In the genomic region with DNA sequence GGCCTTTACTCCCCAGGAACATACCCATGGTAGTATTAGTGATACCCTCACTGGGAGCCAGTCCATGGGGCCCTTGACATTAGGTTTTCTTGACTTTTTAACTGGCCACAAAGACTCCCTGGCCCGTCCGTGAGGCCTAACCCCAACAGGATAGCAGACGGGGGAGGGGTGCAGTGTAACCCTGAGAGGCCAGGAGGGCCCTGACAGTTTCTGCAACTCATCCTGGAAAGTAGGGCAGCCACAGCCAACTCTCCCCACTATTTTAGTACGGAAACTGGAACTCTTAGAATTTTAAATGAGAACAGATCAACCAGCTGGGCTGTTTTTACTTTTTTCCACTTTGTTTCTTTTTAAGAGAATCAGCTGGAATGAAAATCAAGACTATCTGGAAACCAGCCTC, we compare ENCODE assay signal across 19 cellular contexts. TPM values are rescaled to one million over a fixed set of nuclear protein-coding genes. Genes with fewer than 3 reads are reported as not detected.
"Had no signal": no experiment of that assay in that cellular context is flagged by ENCODE, and none has a peak within 500 bp of the region (broad histone marks: within the 10 kb centered on the region; RNA-seq: fewer than 3 reads in every experiment).

No MANE protein-coding gene starts in this region.

- H3K4me1 Mint-ChIP-seq: immature natural killer cell; natural killer cell; stimulated activated naive CD8-positive, alpha-beta T cell treated with anti-CD3 and anti-CD28 coated beads, Interleukin-15, amount 100 ng/mL, for 72 hours; T-helper 17 cell had no signal

- H3K4me3 Mint-ChIP-seq: activated CD8-positive, alpha-beta T cell treated with anti-CD3 and anti-CD28 coated beads for 36 hours; activated T-cell treated with anti-CD3 and anti-CD28 coated beads, Interleukin-2, amount 50 U/mL, for 72 hours; immature natural killer cell; natural killer cell; stimulated activated naive CD8-positive, alpha-beta T cell treated with anti-CD3 and anti-CD28 coated beads, Interleukin-15, amount 100 ng/mL, for 72 hours; T-helper 17 cell had no signal

- DNase-seq: activated CD4-positive, alpha-beta T cell treated with anti-CD3 and anti-CD28 coated beads for 4 hours; activated CD8-positive, alpha-beta memory T cell treated with anti-CD3 and anti-CD28 coated beads, Interleukin-2, amount 50 U/mL, for 4 hours; activated CD8-positive, alpha-beta T cell treated with anti-CD3 and anti-CD28 coated beads for 36 hours; activated gamma-delta T cell; activated T-cell treated with anti-CD3 and anti-CD28 coated beads, Interleukin-2, amount 50 U/mL, for 72 hours; esophagus squamous epithelium; foreskin fibroblast; glutamatergic neuron; immature natural killer cell; mammary epithelial cell; natural killer cell; posterior cingulate gyrus; spleen; stimulated activated naive CD8-positive, alpha-beta T cell treated with anti-CD3 and anti-CD28 coated beads, Interleukin-15, amount 100 ng/mL, for 72 hours; T-helper 17 cell had no signal

- ATAC-seq: activated CD8-positive, alpha-beta T cell treated with anti-CD3 and anti-CD28 coated beads for 36 hours; activated naive CD4-positive, alpha-beta T cell treated with anti-CD3 and anti-CD28 coated beads, Interleukin-2, amount 50 U/mL, for 72 hours; activated T-cell treated with anti-CD3 and anti-CD28 coated beads, Interleukin-2, amount 50 U/mL, for 72 hours; natural killer cell; right lobe of liver; stimulated activated naive CD8-positive, alpha-beta T cell treated with anti-CD3 and anti-CD28 coated beads, Interleukin-15, amount 100 ng/mL, for 72 hours; T-helper 17 cell had no signal

- H3K36me3 ChIP-seq: cardiac muscle cell, esophagus squamous epithelium, right lobe of liver, spleen had no signal

- H3K36me3 Mint-ChIP-seq: activated naive CD4-positive, alpha-beta T cell treated with anti-CD3 and anti-CD28 coated beads, Interleukin-2, amount 50 U/mL, for 72 hours; immature natural killer cell; natural killer cell had no signal

- H3K9me3 ChIP-seq: esophagus squamous epithelium, right lobe of liver, spleen had no signal

- H3K27me3 ChIP-seq: cardiac muscle cell, right lobe of liver had no signal

- H3K4me1 ChIP-seq: right lobe of liver, spleen had no signal

- H3K27ac ChIP-seq: cardiac muscle cell, right lobe of liver had no signal

- H3K9me3 Mint-ChIP-seq: activated CD8-positive, alpha-beta T cell treated with anti-CD3 and anti-CD28 coated beads for 36 hours; activated naive CD4-positive, alpha-beta T cell treated with anti-CD3 and anti-CD28 coated beads, Interleukin-2, amount 50 U/mL, for 72 hours; activated T-cell treated with anti-CD3 and anti-CD28 coated beads, Interleukin-2, amount 50 U/mL, for 72 hours; immature natural killer cell; natural killer cell; stimulated activated naive CD8-positive, alpha-beta T cell treated with anti-CD3 and anti-CD28 coated beads, Interleukin-15, amount 100 ng/mL, for 72 hours had no signal

- H3K4me3 ChIP-seq: cardiac muscle cell, esophagus squamous epithelium, right lobe of liver, spleen had no signal

- H3K27me3 Mint-ChIP-seq: activated CD8-positive, alpha-beta T cell treated with anti-CD3 and anti-CD28 coated beads for 36 hours; stimulated activated naive CD8-positive, alpha-beta T cell treated with anti-CD3 and anti-CD28 coated beads, Interleukin-15, amount 100 ng/mL, for 72 hours had no signal

- H3K27ac Mint-ChIP-seq: activated CD8-positive, alpha-beta T cell treated with anti-CD3 and anti-CD28 coated beads for 36 hours; activated naive CD4-positive, alpha-beta T cell treated with anti-CD3 and anti-CD28 coated beads, Interleukin-2, amount 50 U/mL, for 72 hours; activated T-cell treated with anti-CD3 and anti-CD28 coated beads, Interleukin-2, amount 50 U/mL, for 72 hours; immature natural killer cell; natural killer cell; stimulated activated naive CD8-positive, alpha-beta T cell treated with anti-CD3 and anti-CD28 coated beads, Interleukin-15, amount 100 ng/mL, for 72 hours; T-helper 17 cell had no signal

RNA-seq across cellular contexts. Expression of gene SCUBE2, which starts 45.0 kb away (rescaled TPM):
- total RNA-seq: activated CD8-positive, alpha-beta T cell treated with anti-CD3 and anti-CD28 coated beads for 36 hours; mononuclear cell; natural killer cell had no signal
- polyA plus RNA-seq: cardiac muscle cell, immature natural killer cell had no signal
